In genomic region chr20:58888103-58888502, GRCh38 we compare ENCODE assay signal across 8 cellular contexts. TPM values are rescaled to one million over a fixed set of nuclear protein-coding genes. Genes with fewer than 3 reads are reported as not detected.
A peak's percentile ranks its signal among the peaks of the same experiment; 100 is the strongest.
DNase-seq lines count a peak whose midpoint lies in the region; ATAC-seq and TF ChIP-seq lines count a peak whose summit lies in the region.

No MANE protein-coding gene starts in this region.

- H3K4me1 ChIP-seq in heart left ventricle = peaks cover 0 to 13% (median 3%) of the 10 kb centered on the region in 12 donors
- no peaks in the 10 kb centered on the region for H3K4me1 ChIP-seq in breast epithelium
- H3K4me1 ChIP-seq in urinary bladder (ENCODE audit: insufficient read depth) = no peaks in the 10 kb centered on the region

- peaks cover 2% of the 10 kb centered on the region for H3K36me3 Mint-ChIP-seq in mesothelial cell of epicardium

- intact Hi-C loops in heart left ventricle (cut with DNase I) = loop anchor here in 5 of 10 donors (5.0 kb wide), 4 partner anchors 94 to 334 kb away; partner anchors contain the start of genes NELFCD (in 2 of the 5) and PRELID3B (in 1 of the 5)
- intact Hi-C loops in cardiac septum (cut with DNase I) = no loop called here
- intact Hi-C loops in breast epithelium (cut with DNase I; ENCODE audit: low total_unique reads) = no loop called here

- ATAC-seq in heart left ventricle (no peak), GM19455 (IDR thresholded peaks at IDR 0.05; ENCODE audit: unreplicated experiment) (no peak)

- H3K27ac Mint-ChIP-seq in mesothelial cell of epicardium = peak overlapping the region; percentile 95

- no peaks in the 10 kb centered on the region for H3K9me3 Mint-ChIP-seq in mesothelial cell of epicardium

- H3K9me3 ChIP-seq in heart left ventricle (peaks cover 0 to 7% (median 0%) of the 10 kb centered on the region in 12 donors), breast epithelium (no peaks in the 10 kb centered on the region)

- 58 to 83% (median 65%) methylated on average over 9 to 12 of the region's 12 CpGs for WGBS in heart left ventricle, 4 donors
- WGBS in urinary bladder = 57% methylated on average over 12 of the region's 12 CpGs

- TF ChIP-seq POLR2A in heart left ventricle (IDR thresholded peaks at IDR 0.05) (no peak), breast epithelium (IDR thresholded peaks at IDR 0.05) (no peak)

- H3K4me3 Mint-ChIP-seq in mesothelial cell of epicardium = peak overlapping the region; percentile 84

- H3K27me3 ChIP-seq in heart left ventricle (no peaks in the 10 kb centered on the region), breast epithelium (no peaks in the 10 kb centered on the region)

- H3K4me1 Mint-ChIP-seq in mesothelial cell of epicardium = peaks cover 23% of the 10 kb centered on the region

- no peaks in the 10 kb centered on the region for H3K27me3 Mint-ChIP-seq in mesothelial cell of epicardium (ENCODE audit: low read depth)

- DNase-seq in heart left ventricle (no peak), cardiac septum (ENCODE audit: low spot score) (no peak), breast epithelium (ENCODE audit: low spot score in 2 of 2) (no peak), mesothelial cell of epicardium (ENCODE audit: low spot score in 2 of 2, unreplicated experiment in 2 of 2) (no peak), inferior parietal cortex (ENCODE audit: extremely low spot score) (no peak)
- DNase-seq in stimulated activated CD4-positive, alpha-beta T cell treated with anti-CD3 and anti-CD28 coated beads, Interleukin-4, amount 100 ng/mL, for 4 hours = no peak

- H3K27ac ChIP-seq in heart left ventricle = peak overlapping the region in 9 of 12 donors; percentile 41 to 99 (median 97)
- peak overlapping the region; percentile 99 to 100 for H3K27ac ChIP-seq in breast epithelium
- no peak overlapping the region for H3K27ac ChIP-seq in urinary bladder (ENCODE audit: low read depth)

- H3K4me3 ChIP-seq in heart left ventricle = peak overlapping the region; percentile 21 to 97 (median 86)
- H3K4me3 ChIP-seq in breast epithelium = peak overlapping the region; percentile 81 to 96 (median 92)
- H3K4me3 ChIP-seq in urinary bladder (ENCODE audit: low read depth, low read length) = peak overlapping the region; percentile 99

- TF ChIP-seq CTCF in heart left ventricle (IDR thresholded peaks at IDR 0.05) (no peak), breast epithelium (IDR thresholded peaks at IDR 0.05) (no peak), mesothelial cell of epicardium (IDR thresholded peaks at IDR 0.05; ENCODE audit: unreplicated experiment) (no peak)

- H3K36me3 ChIP-seq in heart left ventricle = no peaks in the 10 kb centered on the region
- no peaks in the 10 kb centered on the region for H3K36me3 ChIP-seq in breast epithelium
- H3K36me3 ChIP-seq in urinary bladder (ENCODE audit: insufficient read depth) = no peaks in the 10 kb centered on the region

RNA-seq across cellular contexts. Expression of gene GNAS, which starts 35.6 kb away (rescaled TPM):
- total RNA-seq in heart left ventricle (1,000 to 10,000 TPM; 1,430 to 2,119 (median 1,604) TPM), cardiac septum (1,579 TPM), breast epithelium (100 to 1,000 TPM; 448 to 714 (median 570) TPM), mesothelial cell of epicardium (1,218 to 1,240 TPM (median 1,226 TPM) in 3 replicates), urinary bladder (483 TPM)
- polyA plus RNA-seq in heart left ventricle (1,000 to 10,000 TPM; 1,246 to 2,999 TPM), urinary bladder (784 TPM)

RNA-seq across cellular contexts. Expression of gene GNAS-AS1, which starts 37.4 kb away (rescaled TPM):
- total RNA-seq in heart left ventricle (under 1 TPM in 7 of 9 donors, not detected in 2; 0.22 to 0.79 (median 0.29) TPM), cardiac septum (0.75 TPM), breast epithelium (1 to 10 TPM in 1 of 3 donors, under 1 TPM in 2; 0.48 to 1.5 (median 0.98) TPM), mesothelial cell of epicardium (5.8 to 6.3 TPM (median 5.9 TPM) in 3 replicates), urinary bladder (1.4 TPM)
- polyA plus RNA-seq in heart left ventricle (under 1 TPM; 0.17 to 0.91 TPM), urinary bladder (0.13 TPM)
